In genomic region chr1:68409426-68409825, GRCh38 we compare ENCODE assay signal across 1 cellular context.
TF ChIP-seq lines count a peak whose summit lies in the region.

No MANE protein-coding gene starts in this region.

TF ChIP-seq in IMR-90, 13 proteins besides CTCF, POLR2A, EP300 and RAD21:
- TF ChIP-seq RCOR1 (IDR thresholded peaks at IDR 0.05; ENCODE audit: insufficient replicate concordance, low read length) = no peak
- no peak for TF ChIP-seq RFX5 (IDR thresholded peaks at IDR 0.05; ENCODE audit: low read depth, low read length)
- TF ChIP-seq MAZ (IDR thresholded peaks at IDR 0.05; ENCODE audit: borderline replicate concordance, low read depth, low read length) = no peak
- no peak for TF ChIP-seq NFE2L2 (IDR thresholded peaks at IDR 0.05; ENCODE audit: low read depth, low read length)
- TF ChIP-seq USF2 (IDR thresholded peaks at IDR 0.05; ENCODE audit: low read depth, low read length) = no peak
- TF ChIP-seq ELK1 (IDR thresholded peaks at IDR 0.05; ENCODE audit: borderline replicate concordance, low read depth, low read length) = no peak
- TF ChIP-seq SMC3 (IDR thresholded peaks at IDR 0.05; ENCODE audit: low read depth, low read length) = no peak
- TF ChIP-seq FOS (IDR thresholded peaks at IDR 0.05; ENCODE audit: low read depth, low read length) = no peak
